In genomic region chr7:55555160-55555559, GRCh38 we compare ENCODE assay signal across 1 cellular context.
TF ChIP-seq lines count a peak whose summit lies in the region.

No MANE protein-coding gene starts in this region.

TF ChIP-seq in GM23338, 12 proteins besides CTCF, POLR2A, EP300 and RAD21 (continued from another document):
- no peak for TF ChIP-seq ZNF462 (CRISPR knock-in tag; IDR thresholded peaks at IDR 0.05)
- no peak for TF ChIP-seq REST (IDR thresholded peaks at IDR 0.05; ENCODE audit: unreplicated experiment)
- no peak for TF ChIP-seq ZNF331 (CRISPR knock-in tag; IDR thresholded peaks at IDR 0.05; ENCODE audit: low read depth)
- peak; percentile 60; the same call in 1 of the 2 replicates for TF ChIP-seq NANOG (IDR thresholded peaks at IDR 0.05; ENCODE audit: borderline replicate concordance)
TF ChIP-seq in GM23338: peak in this region for 1.
